Comparison of ENCODE assay signal across 23 cellular contexts in the genomic region with DNA sequence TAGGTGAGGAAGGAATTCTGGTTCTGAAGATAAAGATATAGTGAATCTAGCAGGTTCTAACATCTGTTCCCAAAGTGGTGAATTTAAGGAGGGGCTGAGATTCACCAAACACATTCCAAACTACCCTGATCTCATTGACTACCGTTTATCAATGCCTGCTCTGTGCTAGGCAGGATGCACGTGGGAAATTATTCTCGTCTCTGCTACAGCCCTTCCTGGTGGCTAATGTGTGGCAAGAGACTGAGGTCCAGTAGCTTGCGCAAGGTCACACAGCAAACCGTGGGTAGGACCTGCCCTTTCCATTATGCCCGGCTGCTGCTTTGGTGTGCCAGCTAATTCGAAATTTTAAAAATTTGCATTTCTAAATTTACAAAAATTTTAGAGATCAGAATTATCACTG.
"Had no signal": no experiment of that assay in that cellular context is flagged by ENCODE, and none has a peak within 500 bp of the region (broad histone marks: within the 10 kb centered on the region; RNA-seq: fewer than 3 reads in every experiment).

No MANE protein-coding gene starts in this region.

- H3K4me1 ChIP-seq: right atrium auricular region, tibial artery had no signal

- H3K36me3 ChIP-seq: right atrium auricular region, tibial artery had no signal

- H3K4me3 Mint-ChIP-seq: activated CD8-positive, alpha-beta T cell treated with anti-CD3 and anti-CD28 coated beads, Interleukin-2, amount 10 ng/mL, durations not matched to agents 7 days and 5 days; natural killer cell treated with Interleukin-12 subunit alpha and Interleukin-12 subunit beta and Interleukin-15 and Interleukin-18, amount 100 ng/mL, for 72 hours; stimulated activated naive B cell treated with anti-CD40 and anti-IgM and Interleukin-4, amounts not matched to agents 10 μg/mL and 1 μg/mL and 100 μg/mL, for 72 hours; WTC11 had no signal

- H3K9me3 ChIP-seq: right atrium auricular region, tibial artery had no signal

- H3K27me3 Mint-ChIP-seq: stimulated activated naive B cell treated with anti-CD40 and anti-IgM and Interleukin-4, amounts not matched to agents 10 μg/mL and 1 μg/mL and 100 μg/mL, for 72 hours had no signal

- H3K4me1 Mint-ChIP-seq: stimulated activated naive B cell treated with anti-CD40 and anti-IgM and Interleukin-4, amounts not matched to agents 10 μg/mL and 1 μg/mL and 100 μg/mL, for 72 hours had no signal

- ATAC-seq: activated CD8-positive, alpha-beta T cell treated with anti-CD3 and anti-CD28 coated beads, Interleukin-2, amount 10 ng/mL, durations not matched to agents 7 days and 5 days; activated naive CD4-positive, alpha-beta T cell treated with anti-CD3 and anti-CD28 coated beads, Interleukin-2, amount 50 U/mL, for 72 hours; esophagus mucosa; natural killer cell treated with Interleukin-12 subunit alpha and Interleukin-12 subunit beta and Interleukin-15 and Interleukin-18, amount 100 ng/mL, for 72 hours; stimulated activated naive B cell treated with anti-CD40 and anti-IgM and Interleukin-4, amounts not matched to agents 10 μg/mL and 1 μg/mL and 100 μg/mL, for 72 hours; WTC11 had no signal

- H3K4me3 ChIP-seq: coronary artery, right atrium auricular region, skin epidermis, tibial artery had no signal

- H3K27ac Mint-ChIP-seq: activated CD8-positive, alpha-beta T cell treated with anti-CD3 and anti-CD28 coated beads, Interleukin-2, amount 10 ng/mL, durations not matched to agents 7 days and 5 days; natural killer cell treated with Interleukin-12 subunit alpha and Interleukin-12 subunit beta and Interleukin-15 and Interleukin-18, amount 100 ng/mL, for 72 hours; stimulated activated naive B cell treated with anti-CD40 and anti-IgM and Interleukin-4, amounts not matched to agents 10 μg/mL and 1 μg/mL and 100 μg/mL, for 72 hours; WTC11 had no signal

- H3K9me3 Mint-ChIP-seq: activated naive CD4-positive, alpha-beta T cell treated with anti-CD3 and anti-CD28 coated beads, Interleukin-2, amount 50 U/mL, for 72 hours; natural killer cell treated with Interleukin-12 subunit alpha and Interleukin-12 subunit beta and Interleukin-15 and Interleukin-18, amount 100 ng/mL, for 72 hours; stimulated activated naive B cell treated with anti-CD40 and anti-IgM and Interleukin-4, amounts not matched to agents 10 μg/mL and 1 μg/mL and 100 μg/mL, for 72 hours had no signal

- FAIRE-seq: TTC549, urothelium cell line had no signal

- DNase-seq: activated CD4-positive, alpha-beta T cell treated with anti-CD3 and anti-CD28 coated beads for 48 hours; activated CD8-positive, alpha-beta memory T cell treated with anti-CD3 and anti-CD28 coated beads, Interleukin-2, amount 50 U/mL, for 4 hours; activated CD8-positive, alpha-beta T cell treated with anti-CD3 and anti-CD28 coated beads, Interleukin-2, amount 10 ng/mL, durations not matched to agents 7 days and 5 days; activated gamma-delta T cell; activated T-cell treated with anti-CD3 and anti-CD28 coated beads, Interleukin-2, amount 50 U/mL, for 48 hours; central memory CD4-positive, alpha-beta T cell; glutamatergic neuron; hypothalamus; nucleus accumbens; stimulated activated CD4-positive, alpha-beta T cell treated with anti-CD3 and anti-CD28 coated beads, Interleukin-15, amount 100 ng/mL, for 24 hours; stimulated activated CD4-positive, alpha-beta T cell treated with anti-CD3 and anti-CD28 coated beads, Interleukin-4, amount 100 ng/mL, for 1 hour; stimulated activated naive B cell treated with anti-CD40 and anti-IgM and Interleukin-4, amounts not matched to agents 10 μg/mL and 1 μg/mL and 100 μg/mL, for 72 hours; tibial artery had no signal

- H3K36me3 Mint-ChIP-seq: activated naive CD4-positive, alpha-beta T cell treated with anti-CD3 and anti-CD28 coated beads, Interleukin-2, amount 50 U/mL, for 72 hours; brain; natural killer cell treated with Interleukin-12 subunit alpha and Interleukin-12 subunit beta and Interleukin-15 and Interleukin-18, amount 100 ng/mL, for 72 hours; stimulated activated naive B cell treated with anti-CD40 and anti-IgM and Interleukin-4, amounts not matched to agents 10 μg/mL and 1 μg/mL and 100 μg/mL, for 72 hours; WTC11 had no signal

- H3K27ac ChIP-seq: coronary artery, right atrium auricular region, skin epidermis, tibial artery had no signal

- H3K27me3 ChIP-seq: right atrium auricular region, tibial artery had no signal
